Comparison of ENCODE assay signal across 1 cellular context in genomic region chr1:235758931-235759330, GRCh38.
TF ChIP-seq lines count a peak whose summit lies in the region.

No MANE protein-coding gene starts in this region.

TF ChIP-seq in IMR-90, 13 proteins besides CTCF, POLR2A, EP300 and RAD21 (continued from another document):
- TF ChIP-seq RFX5 (IDR thresholded peaks at IDR 0.05; ENCODE audit: low read depth, low read length) (no peak), MXI1 (IDR thresholded peaks at IDR 0.05; ENCODE audit: borderline replicate concordance, low read depth, low read length) (no peak), BHLHE40 (IDR thresholded peaks at IDR 0.05; ENCODE audit: low read depth, low read length) (no peak), SMC3 (IDR thresholded peaks at IDR 0.05; ENCODE audit: low read depth, low read length) (no peak), MAFK (IDR thresholded peaks at IDR 0.05; ENCODE audit: low read depth, low read length) (no peak), MAZ (IDR thresholded peaks at IDR 0.05; ENCODE audit: borderline replicate concordance, low read depth, low read length) (no peak), USF2 (IDR thresholded peaks at IDR 0.05; ENCODE audit: low read depth, low read length) (no peak), FOS (IDR thresholded peaks at IDR 0.05; ENCODE audit: low read depth, low read length) (no peak), ELK1 (IDR thresholded peaks at IDR 0.05; ENCODE audit: borderline replicate concordance, low read depth, low read length) (no peak), NFE2L2 (IDR thresholded peaks at IDR 0.05; ENCODE audit: low read depth, low read length) (no peak)
